ENCODE assay signal across 19 cellular contexts in genomic region chr1:207069059-207069458, GRCh38. TPM values are rescaled to one million over a fixed set of nuclear protein-coding genes. Genes with fewer than 3 reads are reported as not detected.
DNase-seq lines count a peak whose midpoint lies in the region; ATAC-seq and TF ChIP-seq lines count a peak whose summit lies in the region.
"Had no signal": no experiment of that assay in that cellular context is flagged by ENCODE, and none has a peak within 500 bp of the region (broad histone marks: within the 10 kb centered on the region; RNA-seq: fewer than 3 reads in every experiment).

No MANE protein-coding gene starts in this region.

- H3K27ac Mint-ChIP-seq in activated CD8-positive, alpha-beta memory T cell treated with anti-CD3 and anti-CD28 coated beads, Interleukin-2, amount 10 ng/mL, durations not matched to agents 7 days and 5 days: peak overlapping the region; percentile 51
- H3K27ac Mint-ChIP-seq in activated B cell treated with CpG ODN at 0.5 μM for 24 hours: peak overlapping the region; percentile 27
- no peak overlapping the region for H3K27ac Mint-ChIP-seq in stimulated activated effector memory CD8-positive, alpha-beta T cell treated with anti-CD3 and anti-CD28 coated beads, Interleukin-12 subunit alpha, Interleukin-12 subunit beta, amount 100 ng/mL, for 72 hours
- H3K27ac Mint-ChIP-seq: progenitor cell of endocrine pancreas had no signal

- peaks cover 3% of the 10 kb centered on the region for H3K36me3 Mint-ChIP-seq in activated CD8-positive, alpha-beta memory T cell treated with anti-CD3 and anti-CD28 coated beads, Interleukin-2, amount 10 ng/mL, durations not matched to agents 7 days and 5 days
- peaks cover 65% of the 10 kb centered on the region for H3K36me3 Mint-ChIP-seq in activated B cell treated with CpG ODN at 0.5 μM for 24 hours (ENCODE audit: low read depth)
- H3K36me3 Mint-ChIP-seq in stimulated activated effector memory CD8-positive, alpha-beta T cell treated with anti-CD3 and anti-CD28 coated beads, Interleukin-12 subunit alpha, Interleukin-12 subunit beta, amount 100 ng/mL, for 72 hours: no peaks in the 10 kb centered on the region

- peak overlapping the region; percentile 82 for H3K27ac ChIP-seq in left ventricle myocardium inferior (replicated peaks)

- H3K4me3 Mint-ChIP-seq in activated CD8-positive, alpha-beta memory T cell treated with anti-CD3 and anti-CD28 coated beads, Interleukin-2, amount 10 ng/mL, durations not matched to agents 7 days and 5 days: no peak overlapping the region
- no peak overlapping the region for H3K4me3 Mint-ChIP-seq in activated B cell treated with CpG ODN at 0.5 μM for 24 hours
- no peak overlapping the region for H3K4me3 Mint-ChIP-seq in stimulated activated effector memory CD8-positive, alpha-beta T cell treated with anti-CD3 and anti-CD28 coated beads, Interleukin-12 subunit alpha, Interleukin-12 subunit beta, amount 100 ng/mL, for 72 hours
- H3K4me3 Mint-ChIP-seq: CD8-positive, alpha-beta memory T cell had no signal

- no peak for DNase-seq in activated CD8-positive, alpha-beta memory T cell treated with anti-CD3 and anti-CD28 coated beads, Interleukin-2, amount 10 ng/mL, durations not matched to agents 7 days and 5 days
- DNase-seq in activated CD8-positive, alpha-beta memory T cell treated with anti-CD3 and anti-CD28 coated beads for 24 hours: no peak
- DNase-seq in activated B cell treated with CpG ODN at 0.5 μM for 24 hours: no peak
- no peak for DNase-seq in left ventricle myocardium inferior
- DNase-seq in stimulated activated effector memory CD8-positive, alpha-beta T cell treated with anti-CD3 and anti-CD28 coated beads, Interleukin-12 subunit alpha, Interleukin-12 subunit beta, amount 100 ng/mL, for 72 hours (ENCODE audit: low spot score in 2 of 2): peak in 1 of 2 donors; percentile 41
- no peak for DNase-seq in ACHN
- DNase-seq in amygdala (lab: John Stamatoyannopoulos, UW): no peak
- DNase-seq: CD8-positive, alpha-beta memory T cell; effector memory CD4-positive, alpha-beta T cell; IMR-90; MM.1S; naive B cell; NCI-H2081 treated with DMSO at 0.1 percent for 48 hours; Peyer's patch; SW 1271 had no signal

- peaks cover 28% of the 10 kb centered on the region for H3K4me1 Mint-ChIP-seq in activated CD8-positive, alpha-beta memory T cell treated with anti-CD3 and anti-CD28 coated beads, Interleukin-2, amount 10 ng/mL, durations not matched to agents 7 days and 5 days
- H3K4me1 Mint-ChIP-seq in activated B cell treated with CpG ODN at 0.5 μM for 24 hours: peaks cover 22% of the 10 kb centered on the region
- peaks cover 23% of the 10 kb centered on the region for H3K4me1 Mint-ChIP-seq in stimulated activated effector memory CD8-positive, alpha-beta T cell treated with anti-CD3 and anti-CD28 coated beads, Interleukin-12 subunit alpha, Interleukin-12 subunit beta, amount 100 ng/mL, for 72 hours

- in situ Hi-C loops in ACHN (cut with HindIII; ENCODE audit: low pct_ligation_motif_present, low pct_unique_long_range_greater_than_20kb, low sequenced_read_pairs): no loop called here

- TF ChIP-seq CTCF in activated B cell treated with CpG ODN at 0.5 μM for 24 hours (IDR thresholded peaks at IDR 0.05): no peak
- TF ChIP-seq CTCF in left ventricle myocardium inferior (IDR thresholded peaks at IDR 0.05; ENCODE audit: borderline replicate concordance): no peak

- H3K4me3 ChIP-seq in left ventricle myocardium inferior: peak overlapping the region; percentile 34

- CTCF ChIA-PET in activated CD8-positive, alpha-beta memory T cell treated with anti-CD3 and anti-CD28 coated beads, Interleukin-2, amount 10 ng/mL, durations not matched to agents 7 days and 5 days (lab: Charles Lee): interaction anchor here (0.8 to 5.1 kb wide), 6 partner anchors 9 to 22 kb away, joined by 3 to 18 read pairs (median 4); partner anchors contain the start of genes PFKFB2 and YOD1
- CTCF ChIA-PET in activated B cell treated with CpG ODN at 0.5 μM for 24 hours (lab: Charles Lee): interaction anchor here (0.9 to 2.9 kb wide), 3 partner anchors 10 to 337 kb away, joined by 3 to 9 read pairs (median 3); no protein-coding TSS in a partner anchor

- H3K27me3 Mint-ChIP-seq in activated CD8-positive, alpha-beta memory T cell treated with anti-CD3 and anti-CD28 coated beads, Interleukin-2, amount 10 ng/mL, durations not matched to agents 7 days and 5 days: peaks cover 2% of the 10 kb centered on the region
- no peaks in the 10 kb centered on the region for H3K27me3 Mint-ChIP-seq in activated B cell treated with CpG ODN at 0.5 μM for 24 hours
- H3K27me3 Mint-ChIP-seq: CD8-positive, alpha-beta memory T cell; naive B cell; progenitor cell of endocrine pancreas had no signal

- H3K9me3 ChIP-seq in left ventricle myocardium inferior (replicated peaks): no peaks in the 10 kb centered on the region
- H3K9me3 ChIP-seq: Peyer's patch had no signal

- ATAC-seq in activated CD8-positive, alpha-beta memory T cell treated with anti-CD3 and anti-CD28 coated beads, Interleukin-2, amount 10 ng/mL, durations not matched to agents 7 days and 5 days: peak; percentile 48
- ATAC-seq in activated B cell treated with CpG ODN at 0.5 μM for 24 hours (ENCODE audit: low read depth) (no peak), GM21529 (IDR thresholded peaks at IDR 0.05; ENCODE audit: unreplicated experiment) (no peak)
- ATAC-seq in stimulated activated effector memory CD8-positive, alpha-beta T cell treated with anti-CD3 and anti-CD28 coated beads, Interleukin-12 subunit alpha, Interleukin-12 subunit beta, amount 100 ng/mL, for 72 hours: peak; percentile 54
- ATAC-seq: left lobe of liver had no signal

- H3K4me1 ChIP-seq in left ventricle myocardium inferior: peaks cover 77% of the 10 kb centered on the region

- no peaks in the 10 kb centered on the region for H3K27me3 ChIP-seq in left ventricle myocardium inferior (ENCODE audit: low read depth)
- H3K27me3 ChIP-seq: Peyer's patch had no signal

- H3K36me3 ChIP-seq in left ventricle myocardium inferior: peaks cover 92% of the 10 kb centered on the region

- intact Hi-C loops in activated B cell treated with CpG ODN at 0.5 μM for 24 hours (cut with micrococcal nuclease) (no loop called here), left ventricle myocardium inferior (cut with micrococcal nuclease) (no loop called here)

- no peaks in the 10 kb centered on the region for H3K9me3 Mint-ChIP-seq in activated CD8-positive, alpha-beta memory T cell treated with anti-CD3 and anti-CD28 coated beads, Interleukin-2, amount 10 ng/mL, durations not matched to agents 7 days and 5 days (ENCODE audit: low read depth)
- H3K9me3 Mint-ChIP-seq in activated B cell treated with CpG ODN at 0.5 μM for 24 hours: no peaks in the 10 kb centered on the region
- H3K9me3 Mint-ChIP-seq in stimulated activated effector memory CD8-positive, alpha-beta T cell treated with anti-CD3 and anti-CD28 coated beads, Interleukin-12 subunit alpha, Interleukin-12 subunit beta, amount 100 ng/mL, for 72 hours: no peaks in the 10 kb centered on the region
- H3K9me3 Mint-ChIP-seq: CD8-positive, alpha-beta memory T cell; naive B cell had no signal

- POLR2A ChIA-PET in activated B cell treated with CpG ODN at 0.5 μM for 24 hours (lab: Charles Lee): no interaction called here

RNA-seq across cellular contexts. Expression of gene PFKFB2, which starts 16.0 kb away (rescaled TPM):
- 1 to 10 TPM; 2.3 TPM for total RNA-seq in activated CD8-positive, alpha-beta memory T cell treated with anti-CD3 and anti-CD28 coated beads, Interleukin-2, amount 10 ng/mL, durations not matched to agents 7 days and 5 days
- total RNA-seq in activated B cell treated with CpG ODN at 0.5 μM for 24 hours: 7.6 and 10.1 TPM in 2 replicates
- total RNA-seq in left ventricle myocardium inferior: 107 TPM

RNA-seq across cellular contexts. Expression of gene YOD1, which starts 18.1 kb away (rescaled TPM):
- 1 to 10 TPM; 8.7 to 9.7 TPM for total RNA-seq in activated CD8-positive, alpha-beta memory T cell treated with anti-CD3 and anti-CD28 coated beads, Interleukin-2, amount 10 ng/mL, durations not matched to agents 7 days and 5 days
- total RNA-seq in activated B cell treated with CpG ODN at 0.5 μM for 24 hours (9.1 and 10.8 TPM in 2 replicates), left ventricle myocardium inferior (4.2 TPM)

RNA-seq across cellular contexts. Expression of gene C4BPB, which starts 19.6 kb away (rescaled TPM):
- total RNA-seq in activated CD8-positive, alpha-beta memory T cell treated with anti-CD3 and anti-CD28 coated beads, Interleukin-2, amount 10 ng/mL, durations not matched to agents 7 days and 5 days: 1 to 10 TPM in 1 of 2 experiments, under 1 TPM in 1; 0.91 to 1.1 TPM
- total RNA-seq in activated B cell treated with CpG ODN at 0.5 μM for 24 hours (0.17 and 0.47 TPM in 2 replicates), left ventricle myocardium inferior (0.30 TPM)
- total RNA-seq: A673, IMR-90, progenitor cell of endocrine pancreas had no signal

RNA-seq across cellular contexts. Expression of gene C4BPA, which starts 35.0 kb away (rescaled TPM):
- not detected for total RNA-seq in activated CD8-positive, alpha-beta memory T cell treated with anti-CD3 and anti-CD28 coated beads, Interleukin-2, amount 10 ng/mL, durations not matched to agents 7 days and 5 days
- not detected in 2 replicates for total RNA-seq in activated B cell treated with CpG ODN at 0.5 μM for 24 hours
- not detected for total RNA-seq in left ventricle myocardium inferior
- total RNA-seq: A673; CD8-positive, alpha-beta memory T cell; IMR-90; progenitor cell of endocrine pancreas had no signal

RNA-seq across cellular contexts. Expression of gene C1orf116, which starts 36.5 kb away (rescaled TPM):
- total RNA-seq in activated CD8-positive, alpha-beta memory T cell treated with anti-CD3 and anti-CD28 coated beads, Interleukin-2, amount 10 ng/mL, durations not matched to agents 7 days and 5 days: not detected
- total RNA-seq in activated B cell treated with CpG ODN at 0.5 μM for 24 hours (0.09 TPM in 1 of 2 replicates, not detected in the other), left ventricle myocardium inferior (0.74 TPM)
- total RNA-seq: CD8-positive, alpha-beta memory T cell had no signal

Comparison
In these comparisons a context has a peak if more than half of its experiments do, and no peak if none do; other contexts are left out.
1. ATAC-seq: peak in activated CD8-positive, alpha-beta memory T cell treated with anti-CD3 and anti-CD28 coated beads, Interleukin-2, amount 10 ng/mL, durations not matched to agents 7 days and 5 days (single experiment) and stimulated activated effector memory CD8-positive, alpha-beta T cell treated with anti-CD3 and anti-CD28 coated beads, Interleukin-12 subunit alpha, Interleukin-12 subunit beta, amount 100 ng/mL, for 72 hours (single experiment); none in activated B cell treated with CpG ODN at 0.5 μM for 24 hours (single experiment) and GM21529 (single experiment).